24 cellular contexts compared by ENCODE assay signal in genomic region chr3:122785231-122785630, GRCh38. TPM values are rescaled to one million over a fixed set of nuclear protein-coding genes. Genes with fewer than 3 reads are reported as not detected.
A peak's percentile ranks its signal among the peaks of the same experiment; 100 is the strongest.
DNase-seq lines count a peak whose midpoint lies in the region; ATAC-seq and TF ChIP-seq lines count a peak whose summit lies in the region.
"Had no signal": no experiment of that assay in that cellular context is flagged by ENCODE, and none has a peak within 500 bp of the region (broad histone marks: within the 10 kb centered on the region; RNA-seq: fewer than 3 reads in every experiment).

No MANE protein-coding gene starts in this region.

- H3K27me3 ChIP-seq in GM23248 (replicated peaks; ENCODE audit: insufficient read depth) (no peaks in the 10 kb centered on the region), hepatocyte (no peaks in the 10 kb centered on the region), trophoblast cell (ENCODE audit: insufficient read depth, low read length) (no peaks in the 10 kb centered on the region), right lobe of liver (no peaks in the 10 kb centered on the region)
- H3K27me3 ChIP-seq: Peyer's patch had no signal

- H2BK120ac ChIP-seq in trophoblast cell (ENCODE audit: insufficient read depth, low read length, poor library complexity), result no peak overlapping the region

- H3F3A ChIP-seq in GM23248 (ENCODE audit: insufficient read depth), result peaks cover 34% of the 10 kb centered on the region

- H3K4me1 Mint-ChIP-seq in CD14-positive monocyte, result peaks cover 18% of the 10 kb centered on the region

- no peak overlapping the region for H3K14ac ChIP-seq in trophoblast cell (ENCODE audit: low read length)

- H3K23ac ChIP-seq in trophoblast cell (ENCODE audit: low read length), result no peak overlapping the region

- H3K9me3 Mint-ChIP-seq in CD14-positive monocyte, result peaks cover 0 to 5% (median 0%) of the 10 kb centered on the region in 7 donors

- no peak overlapping the region for H4K12ac ChIP-seq in trophoblast cell (ENCODE audit: low read depth, low read length)

- H2AK5ac ChIP-seq in trophoblast cell (ENCODE audit: low read length), result no peak overlapping the region

- intact Hi-C loops in CD14-positive monocyte (cut with micrococcal nuclease) (no loop called here), right lobe of liver (cut with DNase I) (no loop called here)

- H4K20me1 ChIP-seq in GM23248 (ENCODE audit: insufficient read depth) (no peaks in the 10 kb centered on the region), hepatocyte (ENCODE audit: insufficient read depth, poor library complexity, severe bottlenecking) (no peaks in the 10 kb centered on the region)

- H4K91ac ChIP-seq in trophoblast cell (ENCODE audit: low read depth, low read length), result no peak overlapping the region

- H3K4me3 ChIP-seq in GM23248 (no peak overlapping the region), hepatocyte (no peak overlapping the region), trophoblast cell (ENCODE audit: low read depth, low read length) (no peak overlapping the region), right lobe of liver (no peak overlapping the region)
- H3K4me3 ChIP-seq: GM12878, Peyer's patch had no signal

- H3K4me2 ChIP-seq in GM23248 (ENCODE audit: unreplicated experiment), result no peak overlapping the region
- no peak overlapping the region for H3K4me2 ChIP-seq in hepatocyte
- H3K4me2 ChIP-seq in trophoblast cell (ENCODE audit: low read length), result peak overlapping the region; percentile 10
- H3K4me2 ChIP-seq: KMS-11 had no signal

- no peak overlapping the region for H2AFZ ChIP-seq in GM23248
- H2AFZ ChIP-seq in hepatocyte, result no peak overlapping the region
- H2AFZ ChIP-seq in trophoblast cell (ENCODE audit: insufficient read depth, low read length, poor library complexity), result no peak overlapping the region

- H3K27ac ChIP-seq in GM23248, result no peak overlapping the region
- H3K27ac ChIP-seq in hepatocyte, result peak overlapping the region; percentile 39
- peak overlapping the region; percentile 77 for H3K27ac ChIP-seq in trophoblast cell (ENCODE audit: low read depth, low read length)
- H3K27ac ChIP-seq in right lobe of liver, result no peak overlapping the region
- H3K27ac ChIP-seq: HL-60, KMS-11, Peyer's patch had no signal

- no peak for DNase-seq in CD14-positive monocyte (ENCODE audit: low spot score)
- peak; percentile 2 for DNase-seq in GM23248
- DNase-seq in hepatocyte (ENCODE audit: low spot score), result no peak
- DNase-seq in trophoblast cell, result peak; percentile 85 to 98
- DNase-seq in ureter (ENCODE audit: low spot score), result no peak
- DNase-seq in right lobe of liver, result no peak
- no peak for DNase-seq in NCI-H1105 treated with DMSO at 0.1 percent for 48 hours (lab: John Stamatoyannopoulos, UW)
- DNase-seq: DMS 273 treated with DMSO at 0.1 percent for 48 hours; DMS79 treated with DMSO at 0.1 percent for 48 hours; H9; HFFc6; MV-4-11; NCI-H1694; NCI-H2081; NCI-H2171; NCI-H345; NCI-H524; NCI-H774; NK-92 treated with Interleukin-12 subunit alpha and Interleukin-12 subunit beta, amount 100 ng/mL, for 24 hours; Peyer's patch had no signal

- ATAC-seq in right lobe of liver (no peak), GM18505 (IDR thresholded peaks at IDR 0.05; ENCODE audit: unreplicated experiment) (no peak)
- ATAC-seq: GM12878 had no signal

- H3K79me2 ChIP-seq in GM23248 (ENCODE audit: insufficient read depth) (0 out of 2 replicates have a peak, but pooled peaks cover 6% of the 10 kb centered on the region), hepatocyte (peaks cover 17% of the 10 kb centered on the region), trophoblast cell (ENCODE audit: control insufficient read depth, insufficient read depth, low read length, poor library complexity) (no peaks in the 10 kb centered on the region)

- H3K9me2 ChIP-seq in GM23248 (ENCODE audit: insufficient read depth) (no peaks in the 10 kb centered on the region), hepatocyte (replicated peaks; ENCODE audit: insufficient read depth) (no peaks in the 10 kb centered on the region)

- H3K9ac ChIP-seq in GM23248 (no peak overlapping the region), trophoblast cell (ENCODE audit: low read length) (no peak overlapping the region)
- H3K9ac ChIP-seq: KMS-11 had no signal

- peaks cover 29% of the 10 kb centered on the region for H3K4me1 ChIP-seq in GM23248 (ENCODE audit: insufficient read depth)
- H3K4me1 ChIP-seq in hepatocyte (ENCODE audit: insufficient read depth), result peaks cover 24% of the 10 kb centered on the region
- peaks cover 6 to 10% of the 10 kb centered on the region in 2 experiments for H3K4me1 ChIP-seq in trophoblast cell (ENCODE audit: control insufficient read depth in 1 of 2, insufficient read depth in 2 of 2, low read length in 2 of 2)
- H3K4me1 ChIP-seq in right lobe of liver, result no peaks in the 10 kb centered on the region

- H3K36me3 Mint-ChIP-seq in CD14-positive monocyte, result peaks cover 27 to 30% of the 10 kb centered on the region in 2 donors

- in situ Hi-C loops in GM23248 (cut with MboI), result no loop called here

- peak overlapping the region; percentile 50 for H4K8ac ChIP-seq in trophoblast cell (ENCODE audit: low read depth, low read length)

- WGBS in GM23248 (ENCODE audit: low coverage in 1 of 2, low lambda C conversion rate in 2 of 2, missing lambda C conversion rate in 2 of 2), 2 experiments, result 95 to 100% methylated on average over 1 of the region's 1 CpG
- WGBS in hepatocyte (ENCODE audit: low lambda C conversion rate, missing lambda C conversion rate), result 59% methylated on average over 1 of the region's 1 CpG
- no CpG with 5 or more reads among the region's 1 CpG for WGBS in trophoblast cell (ENCODE audit: extremely low coverage, insufficient coverage, insufficient read length)
- WGBS in right lobe of liver (ENCODE audit: insufficient coverage, low coverage, low lambda C conversion rate, missing lambda C conversion rate), result no CpG with 5 or more reads among the region's 1 CpG

- H2BK12ac ChIP-seq in trophoblast cell (ENCODE audit: low read length), result no peak overlapping the region

- H3K27ac Mint-ChIP-seq in CD14-positive monocyte, result peak overlapping the region in 5 of 7 donors; percentile 6 to 60 (median 27)
- H3K27ac Mint-ChIP-seq: H9 had no signal

- no peak for TF ChIP-seq CTCF in CD14-positive monocyte (IDR thresholded peaks at IDR 0.05)
- TF ChIP-seq CTCF in hepatocyte (IDR thresholded peaks at IDR 0.05; ENCODE audit: poor library complexity), result no peak
- TF ChIP-seq CTCF in right lobe of liver (IDR thresholded peaks at IDR 0.05), result no peak

- H3K4me3 Mint-ChIP-seq in CD14-positive monocyte, result no peak overlapping the region
- H3K4me3 Mint-ChIP-seq: H9, HFFc6 had no signal

- H3K9me3 ChIP-seq in GM23248 (ENCODE audit: low read depth) (no peaks in the 10 kb centered on the region), hepatocyte (ENCODE audit: low read depth) (no peaks in the 10 kb centered on the region), trophoblast cell (ENCODE audit: insufficient read depth, low read depth, low read length) (no peaks in the 10 kb centered on the region), right lobe of liver (no peaks in the 10 kb centered on the region)
- H3K9me3 ChIP-seq: Peyer's patch had no signal

- no peak for TF ChIP-seq POLR2A in right lobe of liver (IDR thresholded peaks at IDR 0.05)
- no peak for TF ChIP-seq POLR2A in GM18505 (IDR thresholded peaks at IDR 0.05; ENCODE audit: borderline replicate concordance, extremely low read depth, insufficient read depth, insufficient read length)

- no peaks in the 10 kb centered on the region for H3K36me3 ChIP-seq in GM23248 (ENCODE audit: low read depth)
- H3K36me3 ChIP-seq in hepatocyte (replicated peaks; ENCODE audit: insufficient read depth, low read depth), result no peaks in the 10 kb centered on the region
- H3K36me3 ChIP-seq in trophoblast cell (ENCODE audit: control insufficient read depth in 1 of 2, insufficient read depth in 2 of 2, low read length in 2 of 2), result peaks cover 0 to 2% of the 10 kb centered on the region in 2 experiments
- no peaks in the 10 kb centered on the region for H3K36me3 ChIP-seq in right lobe of liver
- H3K36me3 ChIP-seq: Peyer's patch had no signal

- H3K4ac ChIP-seq in trophoblast cell (ENCODE audit: low read depth, low read length), result no peak overlapping the region

- no peak overlapping the region for H3K18ac ChIP-seq in trophoblast cell (ENCODE audit: low read length)

- peaks cover 2% of the 10 kb centered on the region for H3K79me1 ChIP-seq in trophoblast cell (ENCODE audit: low read length)

- no peak overlapping the region for H2BK5ac ChIP-seq in trophoblast cell (ENCODE audit: low read depth, low read length, poor library complexity)

- no peaks in the 10 kb centered on the region for H3K27me3 Mint-ChIP-seq in CD14-positive monocyte (ENCODE audit: low read depth in 3 of 3)

RNA-seq across cellular contexts. Expression of gene HSPBAP1, which starts 8.4 kb away (rescaled TPM):
- polyA plus RNA-seq in CD14-positive monocyte (10 to 100 TPM; 11.7 to 11.9 TPM), GM23248 (2016; fragmentation: Nextera tagmentation; extraction: Ambion mirVana) (4.3 and 4.7 TPM in 2 replicates), hepatocyte (6.2 and 9.3 TPM in 2 replicates)
- 2.0 and 4.0 TPM in 2 replicates for total RNA-seq in GM23248 (2014; rRNA removed; shearing (Covaris generic))
- total RNA-seq in hepatocyte (7.9 and 11.0 TPM in 2 replicates), ureter (16.2 TPM), right lobe of liver (1 to 10 TPM; 2.4 to 4.0 (median 3.3) TPM)
- 4.5 and 4.8 TPM in 2 replicates for polyA plus RNA-seq in trophoblast cell (2013)

RNA-seq across cellular contexts. Expression of gene SLC49A4, which starts 9.6 kb away (rescaled TPM):
- 10 to 100 TPM; 18.6 to 19.0 TPM for polyA plus RNA-seq in CD14-positive monocyte
- 18.0 and 24.6 TPM in 2 replicates for total RNA-seq in GM23248 (2014; rRNA removed; shearing (Covaris generic))
- 13.3 and 13.8 TPM in 2 replicates for polyA plus RNA-seq in GM23248 (2016; fragmentation: Nextera tagmentation; extraction: Ambion mirVana)
- total RNA-seq in hepatocyte, result 59.2 and 61.2 TPM in 2 replicates
- 30.9 and 39.1 TPM in 2 replicates for polyA plus RNA-seq in hepatocyte
- polyA plus RNA-seq in trophoblast cell (2013), result 47.7 and 51.5 TPM in 2 replicates
- total RNA-seq in ureter, result 16.9 TPM
- total RNA-seq in right lobe of liver, result 1 to 10 TPM; 5.5 to 8.6 (median 6.7) TPM

Comparison
In these comparisons a context has a peak if more than half of its experiments do, and no peak if none do; other contexts are left out.
1. DNase-seq: peak in GM23248 (single experiment) and trophoblast cell (2 of 2); none in CD14-positive monocyte (single experiment), hepatocyte (single experiment), ureter (single experiment), right lobe of liver (0 of 3) and NCI-H1105 treated with DMSO at 0.1 percent for 48 hours (single experiment).
2. H3K27ac ChIP-seq: peak in hepatocyte (single experiment) and trophoblast cell (single experiment); none in GM23248 (single experiment) and right lobe of liver (0 of 3).